Comparison of ENCODE assay signal across 29 cellular contexts in genomic region chr5:29304555-29304954, GRCh38.
"Had no signal": no experiment of that assay in that cellular context is flagged by ENCODE, and none has a peak within 500 bp of the region (broad histone marks: within the 10 kb centered on the region; RNA-seq: fewer than 3 reads in every experiment).

No MANE protein-coding gene starts in this region.

- ATAC-seq: left colon; left lung; lower lobe of right lung; naive thymus-derived CD8-positive, alpha-beta T cell; pancreas; right cardiac atrium; sciatic nerve; stimulated activated effector memory CD8-positive, alpha-beta T cell treated with anti-CD3 and anti-CD28 coated beads, Interleukin-12 subunit alpha, Interleukin-12 subunit beta, amount 100 ng/mL, for 72 hours; upper lobe of right lung had no signal

- FAIRE-seq: islet of Langerhans, urothelium cell line had no signal

- H3K27ac ChIP-seq: left lung, lower lobe of right lung, pancreas, prostate gland, skin epidermis, suprapubic skin, thoracic aorta, tibial artery, upper lobe of right lung had no signal

- H3K4me3 ChIP-seq: left lung, lower lobe of right lung, pancreas, prostate gland, skin epidermis, suprapubic skin, thoracic aorta, tibial artery, upper lobe of right lung had no signal

- H3K4me1 ChIP-seq: left lung, lower lobe of right lung, pancreas, prostate gland, suprapubic skin, tibial artery, upper lobe of right lung had no signal

- H3K9me3 ChIP-seq: lower lobe of right lung, pancreas, prostate gland, suprapubic skin, thoracic aorta, tibial artery, upper lobe of right lung had no signal

- DNase-seq: immature natural killer cell; kidney; left colon; left lung; lower lobe of right lung; mammary epithelial cell; mesenchymal stem cell; naive thymus-derived CD8-positive, alpha-beta T cell; nucleus accumbens; pancreas; posterior cingulate gyrus; retina; right cardiac atrium; stimulated activated CD4-positive, alpha-beta T cell treated with anti-CD3 and anti-CD28 coated beads, Interleukin-12 subunit alpha, Interleukin-12 subunit beta, amount 100 ng/mL, for 4 hours; stimulated activated CD4-positive, alpha-beta T cell treated with anti-CD3 and anti-CD28 coated beads, Interleukin-15, amount 100 ng/mL, for 24 hours; stimulated activated CD4-positive, alpha-beta T cell treated with anti-CD3 and anti-CD28 coated beads, Interleukin-2, amount 100 ng/mL, for 24 hours; stimulated activated CD4-positive, alpha-beta T cell treated with anti-CD3 and anti-CD28 coated beads, Interleukin-4, amount 100 ng/mL, for 1 hour; stimulated activated naive CD4-positive, alpha-beta T cell; tibial artery; trophoblast cell; upper lobe of right lung had no signal

- H3K36me3 ChIP-seq: left lung, lower lobe of right lung, pancreas, prostate gland, suprapubic skin, thoracic aorta, tibial artery, upper lobe of right lung had no signal

- H3K27me3 ChIP-seq: left lung, pancreas, suprapubic skin, tibial artery, upper lobe of right lung had no signal
